Comparison of ENCODE assay signal across 20 cellular contexts in genomic region chr7:127786184-127786583, GRCh38.
DNase-seq lines count a peak whose midpoint lies in the region; ATAC-seq, FAIRE-seq and TF ChIP-seq lines count a peak whose summit lies in the region.
"Had no signal": no experiment of that assay in that cellular context is flagged by ENCODE, and none has a peak within 500 bp of the region (broad histone marks: within the 10 kb centered on the region; RNA-seq: fewer than 3 reads in every experiment).

No MANE protein-coding gene starts in this region.

- CTCF ChIA-PET in endothelial cell of umbilical vein (lab: Charles Lee) = no interaction called here
- CTCF ChIA-PET in activated CD8-positive, alpha-beta T cell treated with anti-CD3 and anti-CD28 coated beads for 36 hours (lab: Charles Lee) = no interaction called here

- peaks cover 14% of the 10 kb centered on the region for H3K36me3 Mint-ChIP-seq in activated CD8-positive, alpha-beta T cell treated with anti-CD3 and anti-CD28 coated beads for 36 hours (ENCODE audit: low read depth)
- H3K36me3 Mint-ChIP-seq in GM23338 (ENCODE audit: low read depth) = peaks cover 4% of the 10 kb centered on the region; the same call in 2 of the 3 replicates
- H3K36me3 Mint-ChIP-seq: IgD-negative memory B cell had no signal

- TF ChIP-seq CTCF in endothelial cell of umbilical vein (IDR thresholded peaks at IDR 0.05; ENCODE audit: extremely low read depth in 1 of 2, insufficient read depth in 1 of 2, low read depth in 1 of 2, low read length in 2 of 2) (no peak), GM23338 (conservative IDR thresholded peaks at IDR 0.05; ENCODE audit: low read depth in 2 of 2) (no peak)
- TF ChIP-seq CTCF in activated CD8-positive, alpha-beta T cell treated with anti-CD3 and anti-CD28 coated beads for 36 hours (IDR thresholded peaks at IDR 0.05) = no peak

- no peaks in the 10 kb centered on the region for H3F3A ChIP-seq in GM23338 (replicated peaks; ENCODE audit: low read depth)

- H3K4me2 ChIP-seq in endothelial cell of umbilical vein (ENCODE audit: insufficient read depth, low read length) = no peak overlapping the region
- H3K4me2 ChIP-seq in GM23338 = no peak overlapping the region
- H3K4me2 ChIP-seq: A549 had no signal

- H3K36me3 ChIP-seq in endothelial cell of umbilical vein (ENCODE audit: control insufficient read depth in 2 of 2, extremely low read depth in 1 of 2, insufficient read depth in 2 of 2, low read length in 2 of 2) (no peaks in the 10 kb centered on the region), GM23338 (ENCODE audit: insufficient read depth) (no peaks in the 10 kb centered on the region)

- H3K9ac ChIP-seq in endothelial cell of umbilical vein (replicated peaks; ENCODE audit: extremely low read depth, insufficient read depth, low read length) = no peak overlapping the region

- peaks cover 5% of the 10 kb centered on the region for H4K20me1 ChIP-seq in endothelial cell of umbilical vein (replicated peaks; ENCODE audit: control insufficient read depth, extremely low read depth, insufficient read depth, low read length)
- H4K20me1 ChIP-seq in GM23338 (replicated peaks; ENCODE audit: insufficient read depth) = peaks cover 48% of the 10 kb centered on the region

- no peak for FAIRE-seq in endothelial cell of umbilical vein (lab: Jason Lieb, UNC)
- FAIRE-seq: A549, RCC 7860 had no signal

- H3K27me3 ChIP-seq in endothelial cell of umbilical vein (ENCODE audit: control insufficient read depth in 2 of 2, insufficient read depth in 2 of 2, low read length in 2 of 2) = no peaks in the 10 kb centered on the region
- no peaks in the 10 kb centered on the region for H3K27me3 ChIP-seq in GM23338 (ENCODE audit: insufficient read depth)

- no TSS peak for BruUV-seq in endothelial cell of umbilical vein (replicated peaks; lab: Mats Ljungman, UMichigan)

- H3K27ac Mint-ChIP-seq in activated CD8-positive, alpha-beta T cell treated with anti-CD3 and anti-CD28 coated beads for 36 hours = no peak overlapping the region
- no peak overlapping the region for H3K27ac Mint-ChIP-seq in GM23338
- H3K27ac Mint-ChIP-seq: CD4-positive, CD25-positive, alpha-beta regulatory T cell; IgD-negative memory B cell had no signal

- H3K4me1 Mint-ChIP-seq in activated CD8-positive, alpha-beta T cell treated with anti-CD3 and anti-CD28 coated beads for 36 hours (ENCODE audit: low read depth) = peaks cover 21% of the 10 kb centered on the region
- H3K4me1 Mint-ChIP-seq in GM23338 = peaks cover 58% of the 10 kb centered on the region

- no peak overlapping the region for H3K27ac ChIP-seq in endothelial cell of umbilical vein (ENCODE audit: insufficient read depth, low read depth, low read length)
- H3K27ac ChIP-seq in GM23338 (ENCODE audit: low read depth) = no peak overlapping the region
- H3K27ac ChIP-seq: A549 had no signal

- H3K9me3 Mint-ChIP-seq in activated CD8-positive, alpha-beta T cell treated with anti-CD3 and anti-CD28 coated beads for 36 hours = no peaks in the 10 kb centered on the region
- H3K9me3 Mint-ChIP-seq in GM23338 = no peaks in the 10 kb centered on the region; the same call in 2 of the 3 replicates
- H3K9me3 Mint-ChIP-seq: IgD-negative memory B cell had no signal

- H3K79me2 ChIP-seq in endothelial cell of umbilical vein (ENCODE audit: control insufficient read depth, insufficient read depth, low read length) (peaks cover 69% of the 10 kb centered on the region), GM23338 (replicated peaks; ENCODE audit: insufficient read depth) (peaks cover 98% of the 10 kb centered on the region)

- no peak overlapping the region for H2AFZ ChIP-seq in endothelial cell of umbilical vein (ENCODE audit: low read depth, low read length)
- H2AFZ ChIP-seq in GM23338 = no peak overlapping the region

- intact Hi-C loops in endothelial cell of umbilical vein (cut with micrococcal nuclease) = no loop called here
- intact Hi-C loops in activated CD8-positive, alpha-beta T cell treated with anti-CD3 and anti-CD28 coated beads for 36 hours (cut with micrococcal nuclease) = no loop called here

- ATAC-seq in SK-N-SH treated with all-trans-retinoic acid at 6 μM for 48 hours (peak; percentile 40; the same call in 2 of the 3 replicates), GM23338 (no peak)
- ATAC-seq in activated CD8-positive, alpha-beta T cell treated with anti-CD3 and anti-CD28 coated beads for 36 hours = no peak
- ATAC-seq: A549 had no signal

- H3K4me1 ChIP-seq in endothelial cell of umbilical vein (ENCODE audit: control insufficient read depth, extremely low read depth, insufficient read depth, low read length) = peaks cover 9% of the 10 kb centered on the region
- H3K4me1 ChIP-seq in GM23338 (ENCODE audit: insufficient read depth) = peaks cover 34% of the 10 kb centered on the region

- H3K4me3 ChIP-seq in endothelial cell of umbilical vein (replicated peaks in 1 of 3; ENCODE audit: insufficient read depth in 1 of 3, low read depth in 1 of 3, low read length in 3 of 3) (no peak overlapping the region), GM23338 (no peak overlapping the region)
- H3K4me3 ChIP-seq: A549 had no signal

- dilution Hi-C loops in endothelial cell of umbilical vein (cut with MboI; ENCODE audit: extremely low pct_ligation_motif_present, low sequenced_read_pairs) = no loop called here

- no peaks in the 10 kb centered on the region for H3K27me3 Mint-ChIP-seq in activated CD8-positive, alpha-beta T cell treated with anti-CD3 and anti-CD28 coated beads for 36 hours
- H3K27me3 Mint-ChIP-seq in GM23338 (ENCODE audit: insufficient read depth, low read depth, poor library complexity) = no peaks in the 10 kb centered on the region
- H3K27me3 Mint-ChIP-seq: CD4-positive, CD25-positive, alpha-beta regulatory T cell; IgD-negative memory B cell had no signal

- no peak for TF ChIP-seq POLR2A in endothelial cell of umbilical vein (IDR thresholded peaks at IDR 0.05; ENCODE audit: low read depth, low read length)

- DNase-seq in GM03348 (ENCODE audit: low spot score) (peak; percentile 12), endothelial cell of umbilical vein (ENCODE audit: low read depth, low spot score) (no peak), renal cortical epithelial cell (ENCODE audit: low read depth) (peak; percentile 37), SKM-1 (lab: John Stamatoyannopoulos, UW; ENCODE audit: unreplicated experiment) (no peak), pons (ENCODE audit: low spot score) (no peak), GM23338 (ENCODE audit: low spot score) (no peak)
- no peak for DNase-seq in activated CD8-positive, alpha-beta T cell treated with anti-CD3 and anti-CD28 coated beads for 36 hours
- DNase-seq: AML-193; CD4-positive, CD25-positive, alpha-beta regulatory T cell; DMS79 treated with DMSO at 0.1 percent for 48 hours; GF-D8; MV-4-11; NCI-H1436; NCI-H2081; NCI-H510A treated with DMSO at 0.1 percent for 48 hours; SIG-M5 had no signal

- POLR2A ChIA-PET in endothelial cell of umbilical vein (lab: Charles Lee) = no interaction called here
- POLR2A ChIA-PET in activated CD8-positive, alpha-beta T cell treated with anti-CD3 and anti-CD28 coated beads for 36 hours (lab: Charles Lee) = no interaction called here

- H3K9me2 ChIP-seq in GM23338 (ENCODE audit: insufficient read depth) = no peaks in the 10 kb centered on the region

- H3K9me3 ChIP-seq in endothelial cell of umbilical vein (replicated peaks; ENCODE audit: control insufficient read depth, insufficient read depth, low read length) = no peaks in the 10 kb centered on the region
- H3K9me3 ChIP-seq: A549 had no signal

- H3K4me3 Mint-ChIP-seq in activated CD8-positive, alpha-beta T cell treated with anti-CD3 and anti-CD28 coated beads for 36 hours = no peak overlapping the region
- no peak overlapping the region for H3K4me3 Mint-ChIP-seq in GM23338
- H3K4me3 Mint-ChIP-seq: CD4-positive, CD25-positive, alpha-beta regulatory T cell; IgD-negative memory B cell had no signal

- H3K9me1 ChIP-seq in endothelial cell of umbilical vein (replicated peaks; ENCODE audit: control insufficient read depth, extremely low read depth, insufficient read depth, low read length) = no peaks in the 10 kb centered on the region

TF ChIP-seq in SK-N-SH treated with all-trans-retinoic acid at 6 μM for 48 hours, 23 proteins besides CTCF, POLR2A, EP300 and RAD21:
- 0 out of 2 replicates have a peak, but pooled peaks have one; percentile 7 for TF ChIP-seq ZNF8 (CRISPR knock-in tag; IDR thresholded peaks at IDR 0.05)
- 0 out of 2 replicates have a peak, but pooled peaks have one; percentile 11 for TF ChIP-seq ISL1 (CRISPR knock-in tag; IDR thresholded peaks at IDR 0.05)
- no peak for TF ChIP-seq ARNTL (CRISPR knock-in tag; IDR thresholded peaks at IDR 0.05; ENCODE audit: borderline replicate concordance, low read depth)
- no peak for TF ChIP-seq ZFP30 (CRISPR knock-in tag; IDR thresholded peaks at IDR 0.05)
- TF ChIP-seq PPARA (CRISPR knock-in tag; IDR thresholded peaks at IDR 0.05; ENCODE audit: borderline replicate concordance) = no peak

TF ChIP-seq in endothelial cell of umbilical vein, 7 proteins besides CTCF, POLR2A, EP300 and RAD21:
- TF ChIP-seq FOS (IDR thresholded peaks at IDR 0.05; ENCODE audit: borderline replicate concordance, insufficient read depth, low read length) = peak; percentile 33
- TF ChIP-seq MYC (IDR thresholded peaks at IDR 0.05; ENCODE audit: low read depth, low read length) = no peak

TF ChIP-seq in GM23338, 12 proteins besides CTCF, POLR2A, EP300 and RAD21 (continues in another document):
- no peak for TF ChIP-seq ZNF114 (CRISPR knock-in tag; IDR thresholded peaks at IDR 0.05)
- no peak for TF ChIP-seq CREB1 (CRISPR knock-in tag; IDR thresholded peaks at IDR 0.05; ENCODE audit: low read depth)
- no peak for TF ChIP-seq ETS1 (IDR thresholded peaks at IDR 0.05)
- no peak for TF ChIP-seq STAT1 (IDR thresholded peaks at IDR 0.05; ENCODE audit: unreplicated experiment)
- no peak for TF ChIP-seq ZNF331 (CRISPR knock-in tag; IDR thresholded peaks at IDR 0.05; ENCODE audit: low read depth)
- TF ChIP-seq JUNB (IDR thresholded peaks at IDR 0.05; ENCODE audit: unreplicated experiment) = no peak
- no peak for TF ChIP-seq EZH2phosphoT487 (IDR thresholded peaks at IDR 0.05; ENCODE audit: unreplicated experiment)
- no peak for TF ChIP-seq POLR2AphosphoS5 (IDR thresholded peaks at IDR 0.05; ENCODE audit: low read depth)
- no peak for TF ChIP-seq EZH2 (IDR thresholded peaks at IDR 0.05; ENCODE audit: low read depth, unreplicated experiment)
- no peak for TF ChIP-seq NANOG (IDR thresholded peaks at IDR 0.05; ENCODE audit: borderline replicate concordance)

Comparison
In these comparisons a context has a peak if more than half of its experiments do, and no peak if none do; other contexts are left out.
1. DNase-seq: peak in GM03348 (single experiment) and renal cortical epithelial cell (single experiment); none in endothelial cell of umbilical vein (single experiment), SKM-1 (single experiment), pons (single experiment), activated CD8-positive, alpha-beta T cell treated with anti-CD3 and anti-CD28 coated beads for 36 hours (single experiment) and GM23338 (single experiment).